Comparison of ENCODE assay signal across 8 cellular contexts in genomic region chr18:51196811-51197660, GRCh38. TPM values are rescaled to one million over a fixed set of nuclear protein-coding genes. Genes with fewer than 3 reads are reported as not detected.
DNase-seq lines count a peak whose midpoint lies in the region; ATAC-seq and TF ChIP-seq lines count a peak whose summit lies in the region.

No MANE protein-coding gene starts in this region.

- H3K9ac ChIP-seq in SK-N-SH (peak overlapping the region; percentile 91), mammary epithelial cell (ENCODE audit: insufficient read depth, low read length) (peak overlapping the region; percentile 95)

- H2AFZ ChIP-seq in SK-N-SH (ENCODE audit: low read depth) (no peak overlapping the region), mammary epithelial cell (ENCODE audit: low read depth, low read length) (peak overlapping the region; percentile 41)

- POLR2A ChIA-PET in SK-N-SH (lab: Yijun Ruan, JAX), result interaction anchor here (0.6 to 1.6 kb wide), 12 partner anchors 9 to 1706 kb away, joined by 3 to 9 read pairs (median 3); partner anchors contain the start of gene SMAD4

- H3F3A ChIP-seq in SK-N-SH (replicated peaks; ENCODE audit: insufficient read depth), result peaks cover 16% of the 10 kb centered on the region

- peak overlapping the region; percentile 84 for H3K27ac ChIP-seq in CD4-positive, CD25-positive, alpha-beta regulatory T cell (ENCODE audit: insufficient read depth, low read length, poor library complexity, severe bottlenecking)
- H3K27ac ChIP-seq in SK-N-SH (ENCODE audit: low read depth in 2 of 2, low read length in 1 of 2) (peak overlapping the region; percentile 71 to 94), mammary epithelial cell (ENCODE audit: insufficient read depth, low read depth, low read length) (peak overlapping the region; percentile 93), spleen (peak overlapping the region; percentile 97 to 99 (median 98))

- peaks cover 4% of the 10 kb centered on the region for H3K27me3 Mint-ChIP-seq in CD4-positive, CD25-positive, alpha-beta regulatory T cell

- no peak for TF ChIP-seq CTCF in SK-N-SH (IDR thresholded peaks at IDR 0.05)
- no peak for TF ChIP-seq CTCF in mammary epithelial cell (conservative IDR thresholded peaks at IDR 0.05 in 1 of 2, IDR thresholded peaks at IDR 0.05 in 1 of 2; ENCODE audit: extremely low read depth in 1 of 2, insufficient read depth in 1 of 2, low read depth in 1 of 2, low read length in 2 of 2)
- no peak for TF ChIP-seq CTCF in spleen (IDR thresholded peaks at IDR 0.05 in 8 of 11, conservative IDR thresholded peaks at IDR 0.05 in 3 of 11)

- no peaks in the 10 kb centered on the region for H3K36me3 Mint-ChIP-seq in CD4-positive, CD25-positive, alpha-beta regulatory T cell

- H4K20me1 ChIP-seq in SK-N-SH (ENCODE audit: insufficient read depth) (peaks cover 35% of the 10 kb centered on the region), mammary epithelial cell (ENCODE audit: insufficient read depth, low read length) (no peaks in the 10 kb centered on the region)

- in situ Hi-C loops in mammary epithelial cell (cut with MboI; ENCODE audit: low sequenced_read_pairs in 2 of 2), result loop anchor here in 1 of 2 donors (10.0 kb wide), 1 partner anchor 418 kb away; no protein-coding TSS in a partner anchor

- ATAC-seq in CD4-positive, CD25-positive, alpha-beta regulatory T cell (ENCODE audit: low read depth in 2 of 2), result no peak
- peak; percentile 1 for ATAC-seq in HG03469 (IDR thresholded peaks at IDR 0.05; ENCODE audit: unreplicated experiment)

- TF ChIP-seq RAD21 in SK-N-SH (IDR thresholded peaks at IDR 0.05; ENCODE audit: low read length), result no peak

- dilution Hi-C loops in mammary epithelial cell (cut with HindIII; ENCODE audit: low sequenced_read_pairs), result no loop called here

- 2% methylated on average over 15 of the region's 102 CpGs for WGBS in SK-N-SH (ENCODE audit: low lambda C conversion rate)
- 0% methylated on average over 4 of the region's 102 CpGs for WGBS in mammary epithelial cell (ENCODE audit: low coverage, missing lambda C conversion rate)
- WGBS in spleen, 5 donors, result 0% methylated on average over 16 to 102 of the region's 102 CpGs

- CTCF ChIA-PET in SK-N-SH (lab: Yijun Ruan, JAX) (interaction anchor here (1.4 to 2.8 kb wide), 3 partner anchors 20 to 87 kb away, joined by 3 to 13 read pairs (median 3); no protein-coding TSS in a partner anchor), mammary epithelial cell (lab: Charles Lee; ENCODE audit: low non-redundant PET) (interaction anchor here (0.5 to 0.7 kb wide), 3 partner anchors 275 to 469 kb away, joined by 3 to 10 read pairs (median 5); no protein-coding TSS in a partner anchor)

- H3K4me2 ChIP-seq in SK-N-SH, result peak overlapping the region; percentile 80
- H3K4me2 ChIP-seq in mammary epithelial cell (ENCODE audit: insufficient read depth, low read depth, low read length), result peak overlapping the region; percentile 90

- H3K9me2 ChIP-seq in SK-N-SH, result no peaks in the 10 kb centered on the region

- intact Hi-C loops in mammary epithelial cell (cut with micrococcal nuclease), result loop anchor here (2.0 to 10.0 kb wide), 6 partner anchors 80 to 1038 kb away; no protein-coding TSS in a partner anchor
- intact Hi-C loops in spleen (cut with DNase I; ENCODE audit: low total_unique reads), result no loop called here

- peaks cover 15 to 38% (median 29%) of the 10 kb centered on the region in 4 donors for H3K4me1 Mint-ChIP-seq in CD4-positive, CD25-positive, alpha-beta regulatory T cell

- BruUV-seq in mammary epithelial cell (replicated peaks; lab: Mats Ljungman, UMichigan), result no TSS peak

- no peaks in the 10 kb centered on the region for H3K27me3 ChIP-seq in CD4-positive, CD25-positive, alpha-beta regulatory T cell (ENCODE audit: control insufficient read depth, insufficient read depth, low read length)
- H3K27me3 ChIP-seq in SK-N-SH (ENCODE audit: insufficient read depth) (no peaks in the 10 kb centered on the region), mammary epithelial cell (ENCODE audit: insufficient read depth, low read length) (no peaks in the 10 kb centered on the region), spleen (replicated peaks in 1 of 7) (no peaks in the 10 kb centered on the region)

- DNase-seq in CD4-positive, CD25-positive, alpha-beta regulatory T cell, result peak in 2 of 3 donors; percentile 37 to 63
- DNase-seq in GM19238 (ENCODE audit: insufficient read length, low spot score) (peak; percentile 23), SK-N-SH (peak; percentile 58), mammary epithelial cell (peak; percentile 45), iPS-NIHi11 (ENCODE audit: low spot score) (peak; percentile 23), spleen (peak; percentile 94), NCI-H2029 (lab: John Stamatoyannopoulos, UW) (no peak)

- no peak for TF ChIP-seq EP300 in SK-N-SH (IDR thresholded peaks at IDR 0.05; ENCODE audit: borderline replicate concordance in 1 of 2, low read depth in 1 of 2, low read length in 1 of 2)

- peak overlapping the region; percentile 96 to 98 (median 98) for H3K27ac Mint-ChIP-seq in CD4-positive, CD25-positive, alpha-beta regulatory T cell

- peak overlapping the region; percentile 96 to 99 (median 98) for H3K4me3 Mint-ChIP-seq in CD4-positive, CD25-positive, alpha-beta regulatory T cell

- H3K9me3 Mint-ChIP-seq in CD4-positive, CD25-positive, alpha-beta regulatory T cell, result no peaks in the 10 kb centered on the region

- peak overlapping the region; percentile 32 for H3K4me3 ChIP-seq in CD4-positive, CD25-positive, alpha-beta regulatory T cell (ENCODE audit: low read depth, low read length)
- H3K4me3 ChIP-seq in SK-N-SH (ENCODE audit: low read depth in 2 of 2, low read length in 1 of 2), result peak overlapping the region; percentile 76 to 98
- H3K4me3 ChIP-seq in mammary epithelial cell (replicated peaks in 1 of 3; ENCODE audit: insufficient read depth in 1 of 3, low read depth in 2 of 3, low read length in 3 of 3), result peak overlapping the region; percentile 74 to 83 (median 76)
- peak overlapping the region; percentile 73 to 93 (median 82) for H3K4me3 ChIP-seq in spleen

- peaks cover 36% of the 10 kb centered on the region for H3K4me1 ChIP-seq in CD4-positive, CD25-positive, alpha-beta regulatory T cell (ENCODE audit: control insufficient read depth, insufficient read depth, low read length, poor library complexity, severe bottlenecking)
- H3K4me1 ChIP-seq in SK-N-SH (ENCODE audit: control insufficient read depth in 1 of 2, insufficient read depth in 2 of 2, low read depth in 1 of 2, low read length in 1 of 2) (peaks cover 10 to 22% of the 10 kb centered on the region in 2 experiments; a peak in 3 of 4 replicates), mammary epithelial cell (ENCODE audit: insufficient read depth, low read length) (peaks cover 16% of the 10 kb centered on the region), spleen (peaks cover 30 to 50% (median 36%) of the 10 kb centered on the region in 6 donors)

- H3K9me3 ChIP-seq in CD4-positive, CD25-positive, alpha-beta regulatory T cell (ENCODE audit: control insufficient read depth in 2 of 2, low read length in 2 of 2), result no peaks in the 10 kb centered on the region
- H3K9me3 ChIP-seq in SK-N-SH (no peaks in the 10 kb centered on the region), mammary epithelial cell (replicated peaks; ENCODE audit: insufficient read depth, low read length) (no peaks in the 10 kb centered on the region), spleen (no peaks in the 10 kb centered on the region)

- peak in 1 of 3 donors; percentile 83 for TF ChIP-seq POLR2A in spleen (IDR thresholded peaks at IDR 0.05)

- no peaks in the 10 kb centered on the region for H3K36me3 ChIP-seq in CD4-positive, CD25-positive, alpha-beta regulatory T cell (ENCODE audit: control insufficient read depth, insufficient read depth, low read length)
- H3K36me3 ChIP-seq in SK-N-SH (replicated peaks in 1 of 2; ENCODE audit: control insufficient read depth in 1 of 2, insufficient read depth in 2 of 2, low read length in 1 of 2) (peaks cover 3 to 11% of the 10 kb centered on the region in 2 experiments), mammary epithelial cell (ENCODE audit: insufficient read depth, low read length) (no peaks in the 10 kb centered on the region), spleen (no peaks in the 10 kb centered on the region)

- H3K79me2 ChIP-seq in SK-N-SH (ENCODE audit: insufficient read depth) (peaks cover 48% of the 10 kb centered on the region), mammary epithelial cell (ENCODE audit: insufficient read depth, low read length) (peaks cover 49% of the 10 kb centered on the region)

TF ChIP-seq in SK-N-SH, 30 proteins besides CTCF, POLR2A, EP300 and RAD21:
- peak; percentile 78; the same call in 1 of the 2 replicates for TF ChIP-seq TAF1 (IDR thresholded peaks at IDR 0.05; ENCODE audit: borderline replicate concordance, low read depth, low read length)
- TF ChIP-seq NRF1 (IDR thresholded peaks at IDR 0.05; ENCODE audit: low read depth, low read length), result 0 out of 2 replicates have a peak, but pooled peaks have one; percentile 32
- TF ChIP-seq TCF12 (IDR thresholded peaks at IDR 0.05), result no peak
- 0 out of 2 replicates have a peak, but pooled peaks have one; percentile 40 for TF ChIP-seq YY1 (IDR thresholded peaks at IDR 0.05; ENCODE audit: low read depth)
- TF ChIP-seq CHD2 (IDR thresholded peaks at IDR 0.05; ENCODE audit: low read length, partially characterized antibody), result no peak
- peak; percentile 76; the same call in 1 of the 2 replicates for TF ChIP-seq SIN3A (IDR thresholded peaks at IDR 0.05; ENCODE audit: borderline replicate concordance, low read depth, low read length)

RNA-seq across cellular contexts. Expression of gene MEX3C, which starts 0.4 kb away (rescaled TPM):
- total RNA-seq in CD4-positive, CD25-positive, alpha-beta regulatory T cell, result 84.3 TPM
- polyA plus RNA-seq in CD4-positive, CD25-positive, alpha-beta regulatory T cell, result 10 to 100 TPM in 2 of 4 donors, 1 to 10 TPM in 2; 6.4 to 12.9 (median 10.0) TPM
- polyA plus RNA-seq in SK-N-SH (2012; rRNA removed) (25.1 and 29.9 TPM in 2 replicates), mammary epithelial cell (57.7 TPM), spleen (10 to 100 TPM; 10.2 to 17.0 (median 16.9) TPM)
- polyA plus RNA-seq in SK-N-SH (2012; cell fraction: cytosol; rRNA removed), result 28.4 and 29.5 TPM in 2 replicates
- polyA plus RNA-seq in SK-N-SH (2012; cell fraction: nucleus; rRNA removed), result 9.1 and 20.1 TPM in 2 replicates
- total RNA-seq in mammary epithelial cell (100 to 1,000 TPM in 1 of 2 donors, 10 to 100 TPM in 1; 79.1 to 102 TPM), spleen (10 to 100 TPM; 36.9 to 56.7 (median 43.9) TPM)
- 187 TPM for polyA minus RNA-seq in mammary epithelial cell

Comparison
In these comparisons a context has a peak if more than half of its experiments do, and no peak if none do; other contexts are left out.
1. H3K4me3 ChIP-seq: peak in every context shown above with its lines; median percentile 87 in SK-N-SH; 82 in spleen; 76 in mammary epithelial cell; 32 in CD4-positive, CD25-positive, alpha-beta regulatory T cell.